ENCODE assay signal across 9 cellular contexts in genomic region chr14:100568164-100568997, GRCh38. TPM values are rescaled to one million over a fixed set of nuclear protein-coding genes. Genes with fewer than 3 reads are reported as not detected.
DNase-seq lines count a peak whose midpoint lies in the region; ATAC-seq and TF ChIP-seq lines count a peak whose summit lies in the region.
"Had no signal": no experiment of that assay in that cellular context is flagged by ENCODE, and none has a peak within 500 bp of the region (broad histone marks: within the 10 kb centered on the region; RNA-seq: fewer than 3 reads in every experiment).

No MANE protein-coding gene starts in this region.

- CTCF ChIA-PET in SK-N-SH (lab: Yijun Ruan, JAX) = interaction anchor here (0.9 to 2.5 kb wide), 13 partner anchors 9 to 1060 kb away, joined by 3 to 13 read pairs (median 6); no protein-coding TSS in a partner anchor

- H4K20me1 ChIP-seq in SK-N-SH (ENCODE audit: insufficient read depth) = no peaks in the 10 kb centered on the region

- DNase-seq in D341Med (ENCODE audit: low spot score) = peak; percentile 66
- peak; percentile 80 for DNase-seq in SK-N-SH
- DNase-seq in right atrium auricular region (ENCODE audit: low spot score) = no peak
- no peak for DNase-seq in retinal pigment epithelial cell (ENCODE audit: low read depth)
- no peak for DNase-seq in RPMI8226
- DNase-seq in NCI-H345 treated with DMSO at 0.1 percent for 48 hours (lab: John Stamatoyannopoulos, UW; ENCODE audit: unreplicated experiment) = no peak
- DNase-seq in NCI-H146 (lab: John Stamatoyannopoulos, UW) = no peak
- DNase-seq: NCI-H774 had no signal

- H3K9me3 ChIP-seq in SK-N-SH (no peaks in the 10 kb centered on the region), right atrium auricular region (no peaks in the 10 kb centered on the region)

- POLR2A ChIA-PET in SK-N-SH (lab: Yijun Ruan, JAX) = interaction anchor here (1.2 to 3.1 kb wide), 22 partner anchors 9 to 337 kb away, joined by 3 to 32 read pairs (median 11); no protein-coding TSS in a partner anchor

- no peak for TF ChIP-seq EP300 in SK-N-SH (IDR thresholded peaks at IDR 0.05; ENCODE audit: borderline replicate concordance in 1 of 2, low read depth in 1 of 2, low read length in 1 of 2)

- TF ChIP-seq CTCF in SK-N-SH (IDR thresholded peaks at IDR 0.05) (no peak), right atrium auricular region (IDR thresholded peaks at IDR 0.05) (no peak), retinal pigment epithelial cell (conservative IDR thresholded peaks at IDR 0.05; ENCODE audit: low read depth, low read length) (no peak)

- H3K27ac ChIP-seq in SK-N-SH (ENCODE audit: low read depth in 2 of 2, low read length in 1 of 2) (peak overlapping the region in 1 of 2 experiments; percentile 94; a peak in 2 of 4 replicates), right atrium auricular region (no peak overlapping the region)

- ATAC-seq in GM19467 (IDR thresholded peaks at IDR 0.05; ENCODE audit: unreplicated experiment) = no peak

- H3K4me3 ChIP-seq in SK-N-SH (ENCODE audit: low read depth in 2 of 2, low read length in 1 of 2) = peak overlapping the region; percentile 58 to 59
- peak overlapping the region; percentile 35 to 54 for H3K4me3 ChIP-seq in right atrium auricular region
- peak overlapping the region; percentile 43 for H3K4me3 ChIP-seq in retinal pigment epithelial cell (ENCODE audit: low read length)

- H3F3A ChIP-seq in SK-N-SH (replicated peaks; ENCODE audit: insufficient read depth) = no peaks in the 10 kb centered on the region

- H3K4me1 ChIP-seq in SK-N-SH (ENCODE audit: control insufficient read depth in 1 of 2, insufficient read depth in 2 of 2, low read depth in 1 of 2, low read length in 1 of 2) = peaks cover 0 to 64% of the 10 kb centered on the region in 2 experiments; a peak in 1 of 4 replicates
- peaks cover 0 to 24% of the 10 kb centered on the region in 2 donors for H3K4me1 ChIP-seq in right atrium auricular region

- H2AFZ ChIP-seq in SK-N-SH (ENCODE audit: low read depth) = 0 out of 2 replicates have a peak overlapping the region, but pooled peaks have one; percentile 46

- TF ChIP-seq RAD21 in SK-N-SH (IDR thresholded peaks at IDR 0.05; ENCODE audit: low read length) = no peak

- no peak overlapping the region for H3K9ac ChIP-seq in SK-N-SH

- H3K4me2 ChIP-seq in SK-N-SH = peak overlapping the region; percentile 78

- H3K9me2 ChIP-seq in SK-N-SH = no peaks in the 10 kb centered on the region

- H3K79me2 ChIP-seq in SK-N-SH (ENCODE audit: insufficient read depth) = no peaks in the 10 kb centered on the region

- no CpG with 5 or more reads among the region's 100 CpGs for WGBS in SK-N-SH (ENCODE audit: low lambda C conversion rate)

- H3K27me3 ChIP-seq in SK-N-SH (ENCODE audit: insufficient read depth) (peaks cover 18% of the 10 kb centered on the region), right atrium auricular region (peaks cover 0 to 18% of the 10 kb centered on the region in 2 donors)

- H3K36me3 ChIP-seq in SK-N-SH (replicated peaks in 1 of 2; ENCODE audit: control insufficient read depth in 1 of 2, insufficient read depth in 2 of 2, low read length in 1 of 2) (no peaks in the 10 kb centered on the region), right atrium auricular region (no peaks in the 10 kb centered on the region)

TF ChIP-seq in SK-N-SH, 30 proteins besides CTCF, POLR2A, EP300 and RAD21:
- no peak for TF ChIP-seq GATA2 (CRISPR knock-in tag; IDR thresholded peaks at IDR 0.05)
- no peak for TF ChIP-seq RCOR1 (IDR thresholded peaks at IDR 0.05; ENCODE audit: low read length)
- no peak for TF ChIP-seq RXRA (IDR thresholded peaks at IDR 0.05; ENCODE audit: borderline replicate concordance, low read depth)
- TF ChIP-seq ELF1 (IDR thresholded peaks at IDR 0.05) = no peak
- TF ChIP-seq JUND (IDR thresholded peaks at IDR 0.05) = no peak
- no peak for TF ChIP-seq YY1 (IDR thresholded peaks at IDR 0.05; ENCODE audit: low read depth)
- TF ChIP-seq SIN3A (IDR thresholded peaks at IDR 0.05; ENCODE audit: borderline replicate concordance, low read depth, low read length) = no peak
- TF ChIP-seq FOXM1 (IDR thresholded peaks at IDR 0.05; ENCODE audit: low read depth) = no peak
- no peak for TF ChIP-seq CHD2 (IDR thresholded peaks at IDR 0.05; ENCODE audit: low read length, partially characterized antibody)
- TF ChIP-seq, protein P1, sequence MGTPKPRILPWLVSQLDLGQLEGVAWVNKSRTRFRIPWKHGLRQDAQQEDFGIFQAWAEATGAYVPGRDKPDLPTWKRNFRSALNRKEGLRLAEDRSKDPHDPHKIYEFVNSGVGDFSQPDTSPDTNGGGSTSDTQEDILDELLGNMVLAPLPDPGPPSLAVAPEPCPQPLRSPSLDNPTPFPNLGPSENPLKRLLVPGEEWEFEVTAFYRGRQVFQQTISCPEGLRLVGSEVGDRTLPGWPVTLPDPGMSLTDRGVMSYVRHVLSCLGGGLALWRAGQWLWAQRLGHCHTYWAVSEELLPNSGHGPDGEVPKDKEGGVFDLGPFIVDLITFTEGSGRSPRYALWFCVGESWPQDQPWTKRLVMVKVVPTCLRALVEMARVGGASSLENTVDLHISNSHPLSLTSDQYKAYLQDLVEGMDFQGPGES (IDR thresholded peaks at IDR 0.05; ENCODE audit: low read depth, low read length) = no peak
- TF ChIP-seq, protein P2, sequence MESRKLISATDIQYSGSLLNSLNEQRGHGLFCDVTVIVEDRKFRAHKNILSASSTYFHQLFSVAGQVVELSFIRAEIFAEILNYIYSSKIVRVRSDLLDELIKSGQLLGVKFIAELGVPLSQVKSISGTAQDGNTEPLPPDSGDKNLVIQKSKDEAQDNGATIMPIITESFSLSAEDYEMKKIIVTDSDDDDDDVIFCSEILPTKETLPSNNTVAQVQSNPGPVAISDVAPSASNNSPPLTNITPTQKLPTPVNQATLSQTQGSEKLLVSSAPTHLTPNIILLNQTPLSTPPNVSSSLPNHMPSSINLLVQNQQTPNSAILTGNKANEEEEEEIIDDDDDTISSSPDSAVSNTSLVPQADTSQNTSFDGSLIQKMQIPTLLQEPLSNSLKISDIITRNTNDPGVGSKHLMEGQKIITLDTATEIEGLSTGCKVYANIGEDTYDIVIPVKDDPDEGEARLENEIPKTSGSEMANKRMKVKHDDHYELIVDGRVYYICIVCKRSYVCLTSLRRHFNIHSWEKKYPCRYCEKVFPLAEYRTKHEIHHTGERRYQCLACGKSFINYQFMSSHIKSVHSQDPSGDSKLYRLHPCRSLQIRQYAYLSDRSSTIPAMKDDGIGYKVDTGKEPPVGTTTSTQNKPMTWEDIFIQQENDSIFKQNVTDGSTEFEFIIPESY (IDR thresholded peaks at IDR 0.05; ENCODE audit: borderline replicate concordance, low read depth) = no peak
- no peak for TF ChIP-seq FOXJ3 (CRISPR knock-in tag; IDR thresholded peaks at IDR 0.05)
- no peak for TF ChIP-seq POLR2AphosphoS5 (IDR thresholded peaks at IDR 0.05; ENCODE audit: low read depth, low read length)
- no peak for TF ChIP-seq USF1 (IDR thresholded peaks at IDR 0.05; ENCODE audit: borderline replicate concordance, low read depth)
- TF ChIP-seq EZH2phosphoT487 (IDR thresholded peaks at IDR 0.05; ENCODE audit: borderline replicate concordance, low read depth) = no peak; the same call in 1 of the 2 replicates
- TF ChIP-seq PBX3 (IDR thresholded peaks at IDR 0.05) = no peak
- TF ChIP-seq TAF1 (IDR thresholded peaks at IDR 0.05; ENCODE audit: borderline replicate concordance, low read depth, low read length) = no peak

RNA-seq across cellular contexts. Expression of gene BEGAIN, which starts 18.8 kb away (rescaled TPM):
- polyA plus RNA-seq in SK-N-SH (2012; rRNA removed) = 4.2 and 4.4 TPM in 2 replicates
- 1.9 and 4.4 TPM in 2 replicates for polyA plus RNA-seq in SK-N-SH (2012; cell fraction: cytosol; rRNA removed)
- polyA plus RNA-seq in SK-N-SH (2012; cell fraction: nucleus; rRNA removed) = 23.8 and 41.4 TPM in 2 replicates
- total RNA-seq in right atrium auricular region = 1 to 10 TPM in 1 of 2 donors, under 1 TPM in 1; 0.93 to 5.7 TPM

Comparison
In these comparisons a context has a peak if more than half of its experiments do, and no peak if none do; other contexts are left out.
1. DNase-seq: peak in D341Med (single experiment) and SK-N-SH (single experiment); none in right atrium auricular region (single experiment), retinal pigment epithelial cell (single experiment), RPMI8226 (single experiment), NCI-H345 treated with DMSO at 0.1 percent for 48 hours (single experiment) and NCI-H146 (single experiment).
2. Peak in every context shown above with its lines, with median percentiles within 50 percentile points of each other: H3K4me3 ChIP-seq.